27 cellular contexts compared by ENCODE assay signal in genomic region chrX:63281465-63281864, GRCh38.
"Had no signal": no experiment of that assay in that cellular context is flagged by ENCODE, and none has a peak within 500 bp of the region (broad histone marks: within the 10 kb centered on the region; RNA-seq: fewer than 3 reads in every experiment).

No MANE protein-coding gene starts in this region.

- DNase-seq: hippocampal formation; immature natural killer cell; kidney; lower lobe of right lung; mammary epithelial cell; mesenchymal stem cell; naive B cell; natural killer cell; nephron progenitor cell; occipital lobe; psoas muscle; right lobe of liver; stimulated activated CD4-positive, alpha-beta T cell treated with anti-CD3 and anti-CD28 coated beads, Interleukin-1b, Interleukin-23, amount 100 ng/mL, for 48 hours; stimulated activated CD4-positive, alpha-beta T cell treated with anti-CD3 and anti-CD28 coated beads, Interleukin-2, amount 100 ng/mL, for 48 hours; stimulated activated CD4-positive, alpha-beta T cell treated with anti-CD3 and anti-CD28 coated beads, Interleukin-4, amount 100 ng/mL, for 4 hours; stimulated activated CD8-positive, alpha-beta memory T cell treated with anti-CD3 and anti-CD28 coated beads, Interleukin-4, amount 100 ng/mL, for 48 hours; stimulated activated naive CD8-positive, alpha-beta T cell treated with anti-CD3 and anti-CD28 coated beads, Interleukin-15, Interleukin-2, amounts not matched to agents 100 U/mL and 50 U/mL, for 24 hours; stomach; testis; thyroid gland; transverse colon; upper lobe of left lung had no signal

- H3K27ac ChIP-seq: lower lobe of right lung, neural progenitor cell, neutrophil, parathyroid adenoma, psoas muscle, right lobe of liver, stomach, testis, thyroid gland, transverse colon, upper lobe of left lung had no signal

- H3K27me3 Mint-ChIP-seq: naive B cell; stimulated activated memory B cell treated with anti-CD40 and anti-IgM and Interleukin-4, amounts not matched to agents 10 μg/mL and 1 μg/mL and 100 μg/mL, for 72 hours had no signal

- H3K27ac Mint-ChIP-seq: immature natural killer cell; naive B cell; natural killer cell; nephron progenitor cell; neural progenitor cell; stimulated activated memory B cell treated with anti-CD40 and anti-IgM and Interleukin-4, amounts not matched to agents 10 μg/mL and 1 μg/mL and 100 μg/mL, for 72 hours had no signal

- H3K4me3 ChIP-seq: lower lobe of right lung, neural progenitor cell, psoas muscle, right lobe of liver, smooth muscle cell, stomach, testis, thyroid gland, transverse colon, upper lobe of left lung had no signal

- H3K4me3 Mint-ChIP-seq: immature natural killer cell; naive B cell; natural killer cell; nephron progenitor cell; neural progenitor cell; stimulated activated memory B cell treated with anti-CD40 and anti-IgM and Interleukin-4, amounts not matched to agents 10 μg/mL and 1 μg/mL and 100 μg/mL, for 72 hours had no signal

- H3K4me1 Mint-ChIP-seq: immature natural killer cell; naive B cell; natural killer cell; nephron progenitor cell; neural progenitor cell; stimulated activated memory B cell treated with anti-CD40 and anti-IgM and Interleukin-4, amounts not matched to agents 10 μg/mL and 1 μg/mL and 100 μg/mL, for 72 hours had no signal

- H3K36me3 Mint-ChIP-seq: immature natural killer cell; naive B cell; natural killer cell; neural progenitor cell; stimulated activated memory B cell treated with anti-CD40 and anti-IgM and Interleukin-4, amounts not matched to agents 10 μg/mL and 1 μg/mL and 100 μg/mL, for 72 hours had no signal
